ENCODE assay signal across 1 cellular context in the genomic region with DNA sequence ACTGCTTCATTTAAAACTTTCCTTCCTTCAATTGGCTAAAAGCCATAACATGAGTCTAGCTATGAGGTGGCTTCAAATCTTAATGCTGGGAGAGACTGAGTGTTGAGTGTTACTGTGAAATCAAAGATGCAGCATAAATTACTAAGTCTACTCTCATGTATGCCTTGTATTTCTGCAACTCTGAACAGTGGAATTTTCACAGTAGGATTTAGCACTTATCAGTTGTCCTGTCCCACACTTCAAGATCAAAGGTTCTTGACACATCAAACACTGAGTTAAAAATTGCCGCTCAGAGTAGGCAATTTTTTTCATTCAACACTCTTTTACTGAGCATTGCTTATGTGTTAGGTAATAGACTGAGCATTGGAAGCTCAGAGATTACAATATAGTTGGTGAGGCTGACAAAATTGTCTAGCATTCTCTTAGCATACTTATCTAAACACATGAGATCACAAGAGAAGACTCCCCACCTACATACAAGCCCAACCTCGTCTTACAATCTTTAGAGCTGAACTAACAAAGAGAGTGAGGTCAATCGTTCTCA.
A peak's percentile ranks its signal among the peaks of the same experiment; 100 is the strongest.
TF ChIP-seq lines count a peak whose summit lies in the region.

No MANE protein-coding gene starts in this region.

TF ChIP-seq in HepG2, 621 proteins besides CTCF, POLR2A, EP300 and RAD21 (continues in another document):
- TF ChIP-seq MXI1 (IDR thresholded peaks at IDR 0.05; ENCODE audit: borderline replicate concordance, low read depth, low read length): no peak
- TF ChIP-seq, protein P1, sequence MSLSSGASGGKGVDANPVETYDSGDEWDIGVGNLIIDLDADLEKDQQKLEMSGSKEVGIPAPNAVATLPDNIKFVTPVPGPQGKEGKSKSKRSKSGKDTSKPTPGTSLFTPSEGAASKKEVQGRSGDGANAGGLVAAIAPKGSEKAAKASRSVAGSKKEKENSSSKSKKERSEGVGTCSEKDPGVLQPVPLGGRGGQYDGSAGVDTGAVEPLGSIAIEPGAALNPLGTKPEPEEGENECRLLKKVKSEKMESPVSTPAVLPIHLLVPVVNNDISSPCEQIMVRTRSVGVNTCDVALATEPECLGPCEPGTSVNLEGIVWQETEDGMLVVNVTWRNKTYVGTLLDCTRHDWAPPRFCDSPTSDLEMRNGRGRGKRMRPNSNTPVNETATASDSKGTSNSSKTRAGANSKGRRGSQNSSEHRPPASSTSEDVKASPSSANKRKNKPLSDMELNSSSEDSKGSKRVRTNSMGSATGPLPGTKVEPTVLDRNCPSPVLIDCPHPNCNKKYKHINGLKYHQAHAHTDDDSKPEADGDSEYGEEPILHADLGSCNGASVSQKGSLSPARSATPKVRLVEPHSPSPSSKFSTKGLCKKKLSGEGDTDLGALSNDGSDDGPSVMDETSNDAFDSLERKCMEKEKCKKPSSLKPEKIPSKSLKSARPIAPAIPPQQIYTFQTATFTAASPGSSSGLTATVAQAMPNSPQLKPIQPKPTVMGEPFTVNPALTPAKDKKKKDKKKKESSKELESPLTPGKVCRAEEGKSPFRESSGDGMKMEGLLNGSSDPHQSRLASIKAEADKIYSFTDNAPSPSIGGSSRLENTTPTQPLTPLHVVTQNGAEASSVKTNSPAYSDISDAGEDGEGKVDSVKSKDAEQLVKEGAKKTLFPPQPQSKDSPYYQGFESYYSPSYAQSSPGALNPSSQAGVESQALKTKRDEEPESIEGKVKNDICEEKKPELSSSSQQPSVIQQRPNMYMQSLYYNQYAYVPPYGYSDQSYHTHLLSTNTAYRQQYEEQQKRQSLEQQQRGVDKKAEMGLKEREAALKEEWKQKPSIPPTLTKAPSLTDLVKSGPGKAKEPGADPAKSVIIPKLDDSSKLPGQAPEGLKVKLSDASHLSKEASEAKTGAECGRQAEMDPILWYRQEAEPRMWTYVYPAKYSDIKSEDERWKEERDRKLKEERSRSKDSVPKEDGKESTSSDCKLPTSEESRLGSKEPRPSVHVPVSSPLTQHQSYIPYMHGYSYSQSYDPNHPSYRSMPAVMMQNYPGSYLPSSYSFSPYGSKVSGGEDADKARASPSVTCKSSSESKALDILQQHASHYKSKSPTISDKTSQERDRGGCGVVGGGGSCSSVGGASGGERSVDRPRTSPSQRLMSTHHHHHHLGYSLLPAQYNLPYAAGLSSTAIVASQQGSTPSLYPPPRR (CRISPR knock-in tag; IDR thresholded peaks at IDR 0.05; ENCODE audit: borderline replicate concordance): peak; percentile 50; the same call in 1 of the 2 replicates
- 0 out of 2 replicates have a peak, but pooled peaks have one; percentile 23 for TF ChIP-seq JUN (CRISPR knock-in tag; IDR thresholded peaks at IDR 0.05)
- TF ChIP-seq NFIC (IDR thresholded peaks at IDR 0.05; ENCODE audit: low read length): 0 out of 2 replicates have a peak, but pooled peaks have one; percentile 29
- TF ChIP-seq, protein P2, sequence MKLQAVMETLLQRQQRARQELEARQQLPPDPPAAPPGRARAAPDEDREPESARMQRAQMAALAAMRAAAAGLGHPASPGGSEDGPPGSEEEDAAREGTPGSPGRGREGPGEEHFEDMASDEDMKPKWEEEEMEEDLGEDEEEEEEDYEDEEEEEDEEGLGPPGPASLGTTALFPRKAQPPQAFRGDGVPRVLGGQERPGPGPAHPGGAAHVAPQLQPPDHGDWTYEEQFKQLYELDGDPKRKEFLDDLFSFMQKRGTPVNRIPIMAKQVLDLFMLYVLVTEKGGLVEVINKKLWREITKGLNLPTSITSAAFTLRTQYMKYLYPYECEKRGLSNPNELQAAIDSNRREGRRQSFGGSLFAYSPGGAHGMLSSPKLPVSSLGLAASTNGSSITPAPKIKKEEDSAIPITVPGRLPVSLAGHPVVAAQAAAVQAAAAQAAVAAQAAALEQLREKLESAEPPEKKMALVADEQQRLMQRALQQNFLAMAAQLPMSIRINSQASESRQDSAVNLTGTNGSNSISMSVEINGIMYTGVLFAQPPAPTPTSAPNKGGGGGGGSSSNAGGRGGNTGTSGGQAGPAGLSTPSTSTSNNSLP (IDR thresholded peaks at IDR 0.05; ENCODE audit: low read depth, low read length): peak; percentile 57; the same call in 1 of the 2 replicates
- peak; percentile 71; the same call in 1 of the 2 replicates for TF ChIP-seq TCF7L2 (IDR thresholded peaks at IDR 0.05; ENCODE audit: low read depth, low read length)
- TF ChIP-seq HNF4A (CRISPR knock-in tag; IDR thresholded peaks at IDR 0.05): peak; percentile 74
- no peak for TF ChIP-seq NR2F6 (IDR thresholded peaks at IDR 0.05)
- TF ChIP-seq NR2F6 (CRISPR knock-in tag; IDR thresholded peaks at IDR 0.05): peak; percentile 22; the same call in 1 of the 2 replicates
- peak; percentile 14; the same call in 1 of the 2 replicates for TF ChIP-seq ZMYM4 (CRISPR knock-in tag; IDR thresholded peaks at IDR 0.05)
- 0 out of 2 replicates have a peak, but pooled peaks have one; percentile 35 for TF ChIP-seq ZMYM3 (CRISPR knock-in tag; IDR thresholded peaks at IDR 0.05)
- TF ChIP-seq ZNF652 (CRISPR knock-in tag; IDR thresholded peaks at IDR 0.05; ENCODE audit: borderline replicate concordance, low read depth): no peak
- peak; percentile 62; the same call in 1 of the 2 replicates for TF ChIP-seq SOX5 (CRISPR knock-in tag; IDR thresholded peaks at IDR 0.05; ENCODE audit: borderline replicate concordance)
- TF ChIP-seq MZF1 (CRISPR knock-in tag; IDR thresholded peaks at IDR 0.05; ENCODE audit: borderline replicate concordance): no peak
- TF ChIP-seq, protein P3, sequence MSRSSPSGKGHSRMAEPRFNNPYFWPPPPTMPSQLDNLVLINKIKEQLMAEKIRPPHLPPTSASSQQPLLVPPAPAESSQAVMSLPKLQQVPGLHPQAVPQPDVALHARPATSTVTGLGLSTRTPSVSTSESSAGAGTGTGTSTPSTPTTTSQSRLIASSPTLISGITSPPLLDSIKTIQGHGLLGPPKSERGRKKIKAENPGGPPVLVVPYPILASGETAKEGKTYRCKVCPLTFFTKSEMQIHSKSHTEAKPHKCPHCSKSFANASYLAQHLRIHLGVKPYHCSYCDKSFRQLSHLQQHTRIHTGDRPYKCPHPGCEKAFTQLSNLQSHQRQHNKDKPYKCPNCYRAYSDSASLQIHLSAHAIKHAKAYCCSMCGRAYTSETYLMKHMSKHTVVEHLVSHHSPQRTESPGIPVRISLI (CRISPR knock-in tag; IDR thresholded peaks at IDR 0.05; ENCODE audit: borderline replicate concordance): peak; percentile 87
- TF ChIP-seq, protein P4, sequence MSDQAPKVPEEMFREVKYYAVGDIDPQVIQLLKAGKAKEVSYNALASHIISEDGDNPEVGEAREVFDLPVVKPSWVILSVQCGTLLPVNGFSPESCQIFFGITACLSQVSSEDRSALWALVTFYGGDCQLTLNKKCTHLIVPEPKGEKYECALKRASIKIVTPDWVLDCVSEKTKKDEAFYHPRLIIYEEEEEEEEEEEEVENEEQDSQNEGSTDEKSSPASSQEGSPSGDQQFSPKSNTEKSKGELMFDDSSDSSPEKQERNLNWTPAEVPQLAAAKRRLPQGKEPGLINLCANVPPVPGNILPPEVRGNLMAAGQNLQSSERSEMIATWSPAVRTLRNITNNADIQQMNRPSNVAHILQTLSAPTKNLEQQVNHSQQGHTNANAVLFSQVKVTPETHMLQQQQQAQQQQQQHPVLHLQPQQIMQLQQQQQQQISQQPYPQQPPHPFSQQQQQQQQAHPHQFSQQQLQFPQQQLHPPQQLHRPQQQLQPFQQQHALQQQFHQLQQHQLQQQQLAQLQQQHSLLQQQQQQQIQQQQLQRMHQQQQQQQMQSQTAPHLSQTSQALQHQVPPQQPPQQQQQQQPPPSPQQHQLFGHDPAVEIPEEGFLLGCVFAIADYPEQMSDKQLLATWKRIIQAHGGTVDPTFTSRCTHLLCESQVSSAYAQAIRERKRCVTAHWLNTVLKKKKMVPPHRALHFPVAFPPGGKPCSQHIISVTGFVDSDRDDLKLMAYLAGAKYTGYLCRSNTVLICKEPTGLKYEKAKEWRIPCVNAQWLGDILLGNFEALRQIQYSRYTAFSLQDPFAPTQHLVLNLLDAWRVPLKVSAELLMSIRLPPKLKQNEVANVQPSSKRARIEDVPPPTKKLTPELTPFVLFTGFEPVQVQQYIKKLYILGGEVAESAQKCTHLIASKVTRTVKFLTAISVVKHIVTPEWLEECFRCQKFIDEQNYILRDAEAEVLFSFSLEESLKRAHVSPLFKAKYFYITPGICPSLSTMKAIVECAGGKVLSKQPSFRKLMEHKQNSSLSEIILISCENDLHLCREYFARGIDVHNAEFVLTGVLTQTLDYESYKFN (CRISPR knock-in tag; conservative IDR thresholded peaks at IDR 0.05): peak; percentile 73
- TF ChIP-seq FOXP1 (IDR thresholded peaks at IDR 0.05): no peak
- TF ChIP-seq FOXP1 (CRISPR knock-in tag; IDR thresholded peaks at IDR 0.05): peak; percentile 37; the same call in 1 of the 2 replicates
- TF ChIP-seq EHMT2 (IDR thresholded peaks at IDR 0.05; ENCODE audit: borderline replicate concordance, low read depth, low read length): peak; percentile 70; the same call in 1 of the 2 replicates
- TF ChIP-seq, protein P5, sequence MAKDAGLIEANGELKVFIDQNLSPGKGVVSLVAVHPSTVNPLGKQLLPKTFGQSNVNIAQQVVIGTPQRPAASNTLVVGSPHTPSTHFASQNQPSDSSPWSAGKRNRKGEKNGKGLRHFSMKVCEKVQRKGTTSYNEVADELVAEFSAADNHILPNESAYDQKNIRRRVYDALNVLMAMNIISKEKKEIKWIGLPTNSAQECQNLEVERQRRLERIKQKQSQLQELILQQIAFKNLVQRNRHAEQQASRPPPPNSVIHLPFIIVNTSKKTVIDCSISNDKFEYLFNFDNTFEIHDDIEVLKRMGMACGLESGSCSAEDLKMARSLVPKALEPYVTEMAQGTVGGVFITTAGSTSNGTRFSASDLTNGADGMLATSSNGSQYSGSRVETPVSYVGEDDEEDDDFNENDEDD (CRISPR knock-in tag; IDR thresholded peaks at IDR 0.05; ENCODE audit: borderline replicate concordance): peak; percentile 15; the same call in 1 of the 2 replicates
- TF ChIP-seq PITX1 (CRISPR knock-in tag; IDR thresholded peaks at IDR 0.05): peak; percentile 29; the same call in 1 of the 2 replicates
- peak; percentile 43 for TF ChIP-seq PPARG (CRISPR knock-in tag; conservative IDR thresholded peaks at IDR 0.05)
- 0 out of 2 replicates have a peak, but pooled peaks have one; percentile 37 for TF ChIP-seq HDAC1 (CRISPR knock-in tag; IDR thresholded peaks at IDR 0.05)
- TF ChIP-seq BCL6 (CRISPR knock-in tag; IDR thresholded peaks at IDR 0.05): 0 out of 2 replicates have a peak, but pooled peaks have one; percentile 28
- TF ChIP-seq ZNF264 (CRISPR knock-in tag; IDR thresholded peaks at IDR 0.05): no peak
- TF ChIP-seq ATRX (CRISPR knock-in tag; IDR thresholded peaks at IDR 0.05; ENCODE audit: borderline replicate concordance): no peak
- TF ChIP-seq, protein P6, sequence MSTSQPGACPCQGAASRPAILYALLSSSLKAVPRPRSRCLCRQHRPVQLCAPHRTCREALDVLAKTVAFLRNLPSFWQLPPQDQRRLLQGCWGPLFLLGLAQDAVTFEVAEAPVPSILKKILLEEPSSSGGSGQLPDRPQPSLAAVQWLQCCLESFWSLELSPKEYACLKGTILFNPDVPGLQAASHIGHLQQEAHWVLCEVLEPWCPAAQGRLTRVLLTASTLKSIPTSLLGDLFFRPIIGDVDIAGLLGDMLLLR (CRISPR knock-in tag; IDR thresholded peaks at IDR 0.05): no peak
- TF ChIP-seq, protein P7, sequence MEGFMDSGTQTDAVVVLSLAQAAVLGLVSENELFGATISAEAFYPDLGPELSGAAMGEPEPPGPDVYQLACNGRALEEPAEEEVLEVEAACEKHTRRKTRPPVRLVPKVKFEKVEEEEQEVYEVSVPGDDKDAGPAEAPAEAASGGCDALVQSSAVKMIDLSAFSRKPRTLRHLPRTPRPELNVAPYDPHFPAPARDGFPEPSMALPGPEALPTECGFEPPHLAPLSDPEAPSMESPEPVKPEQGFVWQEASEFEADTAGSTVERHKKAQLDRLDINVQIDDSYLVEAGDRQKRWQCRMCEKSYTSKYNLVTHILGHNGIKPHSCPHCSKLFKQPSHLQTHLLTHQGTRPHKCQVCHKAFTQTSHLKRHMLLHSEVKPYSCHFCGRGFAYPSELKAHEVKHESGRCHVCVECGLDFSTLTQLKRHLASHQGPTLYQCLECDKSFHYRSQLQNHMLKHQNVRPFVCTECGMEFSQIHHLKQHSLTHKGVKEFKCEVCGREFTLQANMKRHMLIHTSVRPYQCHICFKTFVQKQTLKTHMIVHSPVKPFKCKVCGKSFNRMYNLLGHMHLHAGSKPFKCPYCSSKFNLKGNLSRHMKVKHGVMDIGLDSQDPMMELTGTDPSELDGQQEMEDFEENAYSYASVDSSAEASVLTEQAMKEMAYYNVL (CRISPR knock-in tag; IDR thresholded peaks at IDR 0.05; ENCODE audit: borderline replicate concordance): 0 out of 2 replicates have a peak, but pooled peaks have one; percentile 53
- TF ChIP-seq REPIN1 (CRISPR knock-in tag; IDR thresholded peaks at IDR 0.05; ENCODE audit: borderline replicate concordance, low read depth): peak; percentile 37; the same call in 1 of the 2 replicates
- no peak for TF ChIP-seq FOXA1 (IDR thresholded peaks at IDR 0.05)
- TF ChIP-seq FOXA1 (CRISPR knock-in tag; IDR thresholded peaks at IDR 0.05): peak; percentile 33; the same call in 1 of the 2 replicates
- no peak for TF ChIP-seq LCORL (IDR thresholded peaks at IDR 0.05)
- TF ChIP-seq LCORL (CRISPR knock-in tag; IDR thresholded peaks at IDR 0.05): peak; percentile 53; the same call in 1 of the 2 replicates
- TF ChIP-seq ZNF205 (CRISPR knock-in tag; IDR thresholded peaks at IDR 0.05): peak; percentile 98
- TF ChIP-seq ZNF121 (CRISPR knock-in tag; IDR thresholded peaks at IDR 0.05): 0 out of 2 replicates have a peak, but pooled peaks have one; percentile 57
- peak; percentile 34; the same call in 1 of the 2 replicates for TF ChIP-seq ZKSCAN1 (IDR thresholded peaks at IDR 0.05; ENCODE audit: low read length)
